In the genomic region with DNA sequence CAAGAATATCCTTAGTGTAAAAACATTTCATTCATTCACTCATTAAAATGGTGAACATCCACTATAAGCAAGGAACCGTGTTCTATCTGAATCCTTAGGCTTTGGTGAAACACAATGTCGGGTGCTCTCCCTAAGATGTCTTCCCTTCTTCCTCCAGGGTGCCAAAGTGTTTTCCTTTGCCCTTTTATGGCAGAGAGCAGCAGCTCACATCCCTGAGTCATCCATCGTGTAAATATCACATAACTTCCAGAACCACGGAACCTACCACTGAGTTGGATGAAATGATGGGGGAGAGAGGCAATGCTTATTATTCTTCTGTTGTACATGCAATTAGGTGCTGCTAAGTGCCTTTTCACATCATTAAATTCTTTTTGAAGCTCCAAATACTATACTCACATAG, we compare ENCODE assay signal across 15 cellular contexts. TPM values are rescaled to one million over a fixed set of nuclear protein-coding genes. Genes with fewer than 3 reads are reported as not detected.
A peak's percentile ranks its signal among the peaks of the same experiment; 100 is the strongest.
DNase-seq lines count a peak whose midpoint lies in the region; ATAC-seq and TF ChIP-seq lines count a peak whose summit lies in the region.
"Had no signal": no experiment of that assay in that cellular context is flagged by ENCODE, and none has a peak within 500 bp of the region (broad histone marks: within the 10 kb centered on the region; RNA-seq: fewer than 3 reads in every experiment).

No MANE protein-coding gene starts in this region.

- WGBS in SK-N-SH (ENCODE audit: low lambda C conversion rate) = 40% methylated on average over 4 of the region's 4 CpGs

- no peak for TF ChIP-seq RAD21 in SK-N-SH (IDR thresholded peaks at IDR 0.05; ENCODE audit: low read length)

- H3K9ac ChIP-seq in SK-N-SH = no peak overlapping the region

- DNase-seq in SK-N-SH (no peak), RWPE1 (ENCODE audit: low spot score) (peak; percentile 48), fibroblast of mammary gland (ENCODE audit: low read depth) (peak; percentile 66), smooth muscle cell of the brain vasculature (ENCODE audit: low read depth, low spot score) (peak; percentile 44), cerebellar cortex (ENCODE audit: low spot score) (no peak), NCI-H128 (lab: John Stamatoyannopoulos, UW; ENCODE audit: unreplicated experiment) (no peak)
- DNase-seq: body of pancreas; DND-41; NCI-H524 treated with DMSO at 0.1 percent for 48 hours; SHP77 treated with DMSO at 0.1 percent for 48 hours; stimulated activated CD4-positive, alpha-beta T cell treated with anti-CD3 and anti-CD28 coated beads, Interleukin-12 subunit alpha, Interleukin-12 subunit beta, amount 100 ng/mL, for 4 hours; upper lobe of left lung had no signal

- H3K27ac ChIP-seq in SK-N-SH (ENCODE audit: low read depth in 2 of 2, low read length in 1 of 2) (no peak overlapping the region), RWPE1 (no peak overlapping the region)
- H3K27ac ChIP-seq: body of pancreas, upper lobe of left lung had no signal

- POLR2A ChIA-PET in SK-N-SH (lab: Yijun Ruan, JAX) = no interaction called here
- POLR2A ChIA-PET in RWPE1 (lab: Yijun Ruan, JAX; ENCODE audit: low non-redundant PET) = no interaction called here

- no peaks in the 10 kb centered on the region for H3K27me3 ChIP-seq in SK-N-SH (ENCODE audit: insufficient read depth)
- H3K27me3 ChIP-seq: body of pancreas, upper lobe of left lung had no signal

- TF ChIP-seq CTCF in SK-N-SH (IDR thresholded peaks at IDR 0.05) = no peak
- TF ChIP-seq CTCF in RWPE1 (conservative IDR thresholded peaks at IDR 0.05; ENCODE audit: low read depth) = no peak
- no peak for TF ChIP-seq CTCF in fibroblast of mammary gland (conservative IDR thresholded peaks at IDR 0.05; ENCODE audit: control insufficient read depth, insufficient read depth, low read depth, low read length)

- H3K79me2 ChIP-seq in SK-N-SH (ENCODE audit: insufficient read depth) = no peaks in the 10 kb centered on the region

- peaks cover 3 to 11% of the 10 kb centered on the region in 2 experiments; a peak in 2 of 4 replicates for H3K4me1 ChIP-seq in SK-N-SH (ENCODE audit: control insufficient read depth in 1 of 2, insufficient read depth in 2 of 2, low read depth in 1 of 2, low read length in 1 of 2)
- H3K4me1 ChIP-seq: body of pancreas, upper lobe of left lung had no signal

- peak overlapping the region; percentile 54; the same call in 1 of the 2 replicates for H2AFZ ChIP-seq in SK-N-SH (ENCODE audit: low read depth)

- H4K20me1 ChIP-seq in SK-N-SH (ENCODE audit: insufficient read depth) = no peaks in the 10 kb centered on the region

- H3K9me3 ChIP-seq in SK-N-SH = no peaks in the 10 kb centered on the region
- H3K9me3 ChIP-seq: body of pancreas, upper lobe of left lung had no signal

- no peak overlapping the region for H3K4me2 ChIP-seq in SK-N-SH

- ATAC-seq in SK-N-SH treated with all-trans-retinoic acid at 6 μM for 48 hours (no peak), GM18861 (IDR thresholded peaks at IDR 0.05; ENCODE audit: unreplicated experiment) (no peak)
- ATAC-seq: body of pancreas; natural killer cell treated with Interleukin-12 subunit alpha and Interleukin-12 subunit beta and Interleukin-15 and Interleukin-18, amount 100 ng/mL, for 72 hours had no signal

- H3F3A ChIP-seq in SK-N-SH (replicated peaks; ENCODE audit: insufficient read depth) = no peaks in the 10 kb centered on the region

- CTCF ChIA-PET in SK-N-SH (lab: Yijun Ruan, JAX) (interaction anchor here (2.7 to 3.6 kb wide), 2 partner anchors 16 to 251 kb away, joined by 12 to 23 read pairs; no protein-coding TSS in a partner anchor), RWPE1 (lab: Yijun Ruan, JAX) (no interaction called here)

- H3K9me2 ChIP-seq in SK-N-SH = no peaks in the 10 kb centered on the region

- no peaks in the 10 kb centered on the region for H3K36me3 ChIP-seq in SK-N-SH (replicated peaks in 1 of 2; ENCODE audit: control insufficient read depth in 1 of 2, insufficient read depth in 2 of 2, low read length in 1 of 2)
- H3K36me3 ChIP-seq: upper lobe of left lung had no signal

- TF ChIP-seq EP300 in SK-N-SH (IDR thresholded peaks at IDR 0.05; ENCODE audit: borderline replicate concordance in 1 of 2, low read depth in 1 of 2, low read length in 1 of 2) = no peak

- H3K4me3 ChIP-seq in SK-N-SH (ENCODE audit: low read depth in 2 of 2, low read length in 1 of 2) (no peak overlapping the region), fibroblast of mammary gland (ENCODE audit: control insufficient read depth, low read depth, low read length) (no peak overlapping the region)
- H3K4me3 ChIP-seq: body of pancreas, upper lobe of left lung had no signal

TF ChIP-seq in SK-N-SH, 30 proteins besides CTCF, POLR2A, EP300 and RAD21 (continues in another document):
- TF ChIP-seq YY1 (IDR thresholded peaks at IDR 0.05; ENCODE audit: low read depth) = no peak
- TF ChIP-seq, protein P1, sequence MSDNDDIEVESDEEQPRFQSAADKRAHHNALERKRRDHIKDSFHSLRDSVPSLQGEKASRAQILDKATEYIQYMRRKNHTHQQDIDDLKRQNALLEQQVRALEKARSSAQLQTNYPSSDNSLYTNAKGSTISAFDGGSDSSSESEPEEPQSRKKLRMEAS (IDR thresholded peaks at IDR 0.05; ENCODE audit: low read depth) = no peak
- no peak for TF ChIP-seq MEF2A (IDR thresholded peaks at IDR 0.05; ENCODE audit: borderline replicate concordance, low read depth)
- no peak for TF ChIP-seq GABPA (IDR thresholded peaks at IDR 0.05; ENCODE audit: low read depth)
- TF ChIP-seq NRF1 (IDR thresholded peaks at IDR 0.05; ENCODE audit: low read depth, low read length) = no peak
- TF ChIP-seq, protein P2, sequence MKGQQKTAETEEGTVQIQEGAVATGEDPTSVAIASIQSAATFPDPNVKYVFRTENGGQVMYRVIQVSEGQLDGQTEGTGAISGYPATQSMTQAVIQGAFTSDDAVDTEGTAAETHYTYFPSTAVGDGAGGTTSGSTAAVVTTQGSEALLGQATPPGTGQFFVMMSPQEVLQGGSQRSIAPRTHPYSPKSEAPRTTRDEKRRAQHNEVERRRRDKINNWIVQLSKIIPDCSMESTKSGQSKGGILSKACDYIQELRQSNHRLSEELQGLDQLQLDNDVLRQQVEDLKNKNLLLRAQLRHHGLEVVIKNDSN (IDR thresholded peaks at IDR 0.05; ENCODE audit: borderline replicate concordance, low read depth) = no peak
- TF ChIP-seq GATA2 (CRISPR knock-in tag; IDR thresholded peaks at IDR 0.05) = no peak
- TF ChIP-seq, protein P3, sequence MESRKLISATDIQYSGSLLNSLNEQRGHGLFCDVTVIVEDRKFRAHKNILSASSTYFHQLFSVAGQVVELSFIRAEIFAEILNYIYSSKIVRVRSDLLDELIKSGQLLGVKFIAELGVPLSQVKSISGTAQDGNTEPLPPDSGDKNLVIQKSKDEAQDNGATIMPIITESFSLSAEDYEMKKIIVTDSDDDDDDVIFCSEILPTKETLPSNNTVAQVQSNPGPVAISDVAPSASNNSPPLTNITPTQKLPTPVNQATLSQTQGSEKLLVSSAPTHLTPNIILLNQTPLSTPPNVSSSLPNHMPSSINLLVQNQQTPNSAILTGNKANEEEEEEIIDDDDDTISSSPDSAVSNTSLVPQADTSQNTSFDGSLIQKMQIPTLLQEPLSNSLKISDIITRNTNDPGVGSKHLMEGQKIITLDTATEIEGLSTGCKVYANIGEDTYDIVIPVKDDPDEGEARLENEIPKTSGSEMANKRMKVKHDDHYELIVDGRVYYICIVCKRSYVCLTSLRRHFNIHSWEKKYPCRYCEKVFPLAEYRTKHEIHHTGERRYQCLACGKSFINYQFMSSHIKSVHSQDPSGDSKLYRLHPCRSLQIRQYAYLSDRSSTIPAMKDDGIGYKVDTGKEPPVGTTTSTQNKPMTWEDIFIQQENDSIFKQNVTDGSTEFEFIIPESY (IDR thresholded peaks at IDR 0.05; ENCODE audit: borderline replicate concordance, low read depth) = no peak

TF ChIP-seq in SK-N-SH treated with all-trans-retinoic acid at 6 μM for 48 hours, 23 proteins besides CTCF, POLR2A, EP300 and RAD21:
- TF ChIP-seq BACH2 (CRISPR knock-in tag; IDR thresholded peaks at IDR 0.05; ENCODE audit: borderline replicate concordance) (no peak), GLIS3 (CRISPR knock-in tag; IDR thresholded peaks at IDR 0.05) (no peak), TOX (CRISPR knock-in tag; IDR thresholded peaks at IDR 0.05; ENCODE audit: borderline replicate concordance) (no peak), ZC3H10 (CRISPR knock-in tag; IDR thresholded peaks at IDR 0.05) (no peak)
- TF ChIP-seq, protein P4, sequence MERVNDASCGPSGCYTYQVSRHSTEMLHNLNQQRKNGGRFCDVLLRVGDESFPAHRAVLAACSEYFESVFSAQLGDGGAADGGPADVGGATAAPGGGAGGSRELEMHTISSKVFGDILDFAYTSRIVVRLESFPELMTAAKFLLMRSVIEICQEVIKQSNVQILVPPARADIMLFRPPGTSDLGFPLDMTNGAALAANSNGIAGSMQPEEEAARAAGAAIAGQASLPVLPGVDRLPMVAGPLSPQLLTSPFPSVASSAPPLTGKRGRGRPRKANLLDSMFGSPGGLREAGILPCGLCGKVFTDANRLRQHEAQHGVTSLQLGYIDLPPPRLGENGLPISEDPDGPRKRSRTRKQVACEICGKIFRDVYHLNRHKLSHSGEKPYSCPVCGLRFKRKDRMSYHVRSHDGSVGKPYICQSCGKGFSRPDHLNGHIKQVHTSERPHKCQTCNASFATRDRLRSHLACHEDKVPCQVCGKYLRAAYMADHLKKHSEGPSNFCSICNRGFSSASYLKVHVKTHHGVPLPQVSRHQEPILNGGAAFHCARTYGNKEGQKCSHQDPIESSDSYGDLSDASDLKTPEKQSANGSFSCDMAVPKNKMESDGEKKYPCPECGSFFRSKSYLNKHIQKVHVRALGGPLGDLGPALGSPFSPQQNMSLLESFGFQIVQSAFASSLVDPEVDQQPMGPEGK (CRISPR knock-in tag; IDR thresholded peaks at IDR 0.05; ENCODE audit: borderline replicate concordance) = no peak

RNA-seq across cellular contexts. Expression of a gene that starts 50.2 kb away (rescaled TPM):
- polyA plus RNA-seq in SK-N-SH (2012; rRNA removed) = not detected in 2 replicates
- 0.01 TPM in 2 replicates for polyA plus RNA-seq in SK-N-SH (2012; cell fraction: cytosol; rRNA removed)
- polyA plus RNA-seq in SK-N-SH (2012; cell fraction: nucleus; rRNA removed) = 0.04 and 0.05 TPM in 2 replicates

RNA-seq across cellular contexts. Expression of a gene that starts 58.0 kb away (rescaled TPM):
- 10.0 and 12.8 TPM in 2 replicates for polyA plus RNA-seq in SK-N-SH (2012; rRNA removed)
- 9.9 and 14.0 TPM in 2 replicates for polyA plus RNA-seq in SK-N-SH (2012; cell fraction: cytosol; rRNA removed)
- polyA plus RNA-seq in SK-N-SH (2012; cell fraction: nucleus; rRNA removed) = 3.7 and 3.8 TPM in 2 replicates

Comparison
In these comparisons a context has a peak if more than half of its experiments do, and no peak if none do; other contexts are left out.
1. DNase-seq: peak in RWPE1 (single experiment), fibroblast of mammary gland (single experiment) and smooth muscle cell of the brain vasculature (single experiment); none in SK-N-SH (single experiment), cerebellar cortex (single experiment) and NCI-H128 (single experiment).